ENCODE assay signal across 8 cellular contexts in the genomic region with DNA sequence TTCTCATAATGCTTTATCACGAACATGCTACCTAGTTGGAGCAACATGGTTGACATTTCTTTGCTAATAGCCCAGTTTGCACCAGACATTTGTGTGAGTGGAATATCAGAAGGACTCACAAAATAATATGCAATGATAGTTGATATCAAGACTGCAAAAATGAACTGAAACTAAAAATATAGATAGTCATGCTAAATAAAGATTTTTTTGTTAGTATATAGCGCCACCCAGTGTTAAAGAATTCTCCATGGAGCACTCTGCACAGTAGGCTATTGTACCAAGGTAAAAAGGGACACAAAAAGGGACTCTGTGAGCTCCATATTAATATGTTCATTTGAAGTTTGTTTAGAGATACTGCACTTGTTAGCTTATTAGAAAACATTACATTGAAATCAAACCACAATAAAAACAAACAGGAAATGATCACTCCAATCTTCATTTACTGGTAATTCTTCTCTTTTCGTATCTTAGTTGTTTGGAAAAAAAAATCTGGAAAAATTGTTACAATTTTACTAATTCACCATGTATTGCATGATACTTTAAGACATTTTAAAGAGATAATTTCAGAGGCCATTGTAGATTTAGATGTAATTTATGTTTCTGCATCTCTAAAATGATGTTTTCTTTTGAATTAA.
DNase-seq lines count a peak whose midpoint lies in the region; ATAC-seq and TF ChIP-seq lines count a peak whose summit lies in the region.

No MANE protein-coding gene starts in this region.

- H3K36me3 Mint-ChIP-seq in activated naive CD4-positive, alpha-beta T cell treated with anti-CD3 and anti-CD28 coated beads, Interleukin-2, amount 50 U/mL, for 72 hours, result no peaks in the 10 kb centered on the region
- H3K36me3 Mint-ChIP-seq in activated T-cell treated with anti-CD3 and anti-CD28 coated beads, Interleukin-2, amount 50 U/mL, for 4 hours (ENCODE audit: insufficient read depth), result no peaks in the 10 kb centered on the region

- no peak overlapping the region for H2AFZ ChIP-seq in Karpas-422 (ENCODE audit: low read length)

- no peaks in the 10 kb centered on the region for H3K4me1 Mint-ChIP-seq in activated T-cell treated with anti-CD3 and anti-CD28 coated beads, Interleukin-2, amount 50 U/mL, for 4 hours (ENCODE audit: low read depth)

- no peak overlapping the region for H3K27ac Mint-ChIP-seq in activated naive CD4-positive, alpha-beta T cell treated with anti-CD3 and anti-CD28 coated beads, Interleukin-2, amount 50 U/mL, for 72 hours

- TF ChIP-seq CTCF in GM06990 (IDR thresholded peaks at IDR 0.05; ENCODE audit: insufficient read depth, low read length, poor library complexity, severe bottlenecking) (peak; percentile 20), foreskin keratinocyte (conservative IDR thresholded peaks at IDR 0.05) (peak; percentile 77), gastrocnemius medialis (IDR thresholded peaks at IDR 0.05 in 4 of 5, conservative IDR thresholded peaks at IDR 0.05 in 1 of 5) (peak in 3 of 5 experiments; percentile 32 to 57 (median 45))

- intact Hi-C loops in gastrocnemius medialis (cut with DNase I; ENCODE audit: low total_unique reads), result loop anchor here (5.0 kb wide), 1 partner anchor 112 kb away; no protein-coding TSS in a partner anchor

- H4K20me1 ChIP-seq in Karpas-422 (ENCODE audit: insufficient read depth, low read depth, low read length), result no peaks in the 10 kb centered on the region

- H3K27me3 Mint-ChIP-seq in activated T-cell treated with anti-CD3 and anti-CD28 coated beads, Interleukin-2, amount 50 U/mL, for 4 hours (ENCODE audit: low read depth), result no peaks in the 10 kb centered on the region

- DNase-seq in GM06990 (ENCODE audit: extremely low read depth, insufficient read length) (no peak), Karpas-422 (peak; percentile 85), SIG-M5 treated with dmso at 0.1 percent for 504 hours (lab: John Stamatoyannopoulos, UW; ENCODE audit: unreplicated experiment) (peak; percentile 50), foreskin keratinocyte (peak in 1 of 2 donors; percentile 29), gastrocnemius medialis (no peak)
- no peak for DNase-seq in activated naive CD4-positive, alpha-beta T cell treated with anti-CD3 and anti-CD28 coated beads, Interleukin-2, amount 50 U/mL, for 72 hours (ENCODE audit: low spot score in 2 of 2)
- no peak for DNase-seq in activated effector memory CD4-positive, alpha-beta T cell treated with Interleukin-2 at 50 U/mL for 16 hours
- DNase-seq in activated T-cell treated with anti-CD3 and anti-CD28 coated beads, Interleukin-2, amount 50 U/mL, for 4 hours, result no peak

- no peaks in the 10 kb centered on the region for H3K36me3 ChIP-seq in GM06990 (ENCODE audit: control insufficient read depth, insufficient read depth, low read length)
- H3K36me3 ChIP-seq in Karpas-422 (ENCODE audit: insufficient read depth, low read length), result no peaks in the 10 kb centered on the region
- H3K36me3 ChIP-seq in gastrocnemius medialis, result no peaks in the 10 kb centered on the region

- H3K9me3 ChIP-seq in Karpas-422 (ENCODE audit: low read length) (peaks cover 15% of the 10 kb centered on the region), gastrocnemius medialis (no peaks in the 10 kb centered on the region)

- peak overlapping the region; percentile 41 for H3K4me2 ChIP-seq in Karpas-422 (ENCODE audit: low read depth, low read length, poor library complexity, severe bottlenecking)

- H3K27me3 ChIP-seq in GM06990 (replicated peaks; ENCODE audit: control insufficient read depth, insufficient read depth, low read length) (no peaks in the 10 kb centered on the region), Karpas-422 (ENCODE audit: low read length) (no peaks in the 10 kb centered on the region), foreskin keratinocyte (no peaks in the 10 kb centered on the region), gastrocnemius medialis (no peaks in the 10 kb centered on the region)

- TF ChIP-seq POLR2A in gastrocnemius medialis (IDR thresholded peaks at IDR 0.05), result no peak

- ATAC-seq in foreskin keratinocyte (peak; percentile 75), gastrocnemius medialis (no peak)
- ATAC-seq in activated naive CD4-positive, alpha-beta T cell treated with anti-CD3 and anti-CD28 coated beads, Interleukin-2, amount 50 U/mL, for 72 hours, result no peak
- ATAC-seq in activated T-cell treated with anti-CD3 and anti-CD28 coated beads, Interleukin-2, amount 50 U/mL, for 4 hours, result no peak

- no peak overlapping the region for H3K4me3 ChIP-seq in GM06990 (replicated peaks; ENCODE audit: low read depth, low read length)
- no peak overlapping the region for H3K4me3 ChIP-seq in Karpas-422 (ENCODE audit: low read length)
- H3K4me3 ChIP-seq in gastrocnemius medialis, result no peak overlapping the region

- no peaks in the 10 kb centered on the region for H3K9me2 ChIP-seq in Karpas-422 (replicated peaks; ENCODE audit: insufficient read depth, low read length)

- H3K9me3 Mint-ChIP-seq in activated naive CD4-positive, alpha-beta T cell treated with anti-CD3 and anti-CD28 coated beads, Interleukin-2, amount 50 U/mL, for 72 hours, result peaks cover 11 to 17% of the 10 kb centered on the region in 2 donors
- H3K9me3 Mint-ChIP-seq in activated T-cell treated with anti-CD3 and anti-CD28 coated beads, Interleukin-2, amount 50 U/mL, for 4 hours, result peaks cover 17% of the 10 kb centered on the region

- in situ Hi-C loops in gastrocnemius medialis (cut with MboI; ENCODE audit: low sequenced_read_pairs in 4 of 4), result no loop called here

- no peaks in the 10 kb centered on the region for H3K79me2 ChIP-seq in Karpas-422 (ENCODE audit: low read length)

- H3K4me1 ChIP-seq in Karpas-422 (ENCODE audit: low read length) (no peaks in the 10 kb centered on the region), foreskin keratinocyte (no peaks in the 10 kb centered on the region), gastrocnemius medialis (no peaks in the 10 kb centered on the region)

- H3K9ac ChIP-seq in Karpas-422 (ENCODE audit: low read length), result no peak overlapping the region

- no peak overlapping the region for H3K27ac ChIP-seq in Karpas-422 (ENCODE audit: low read length)
- H3K27ac ChIP-seq in foreskin keratinocyte, result no peak overlapping the region
- no peak overlapping the region for H3K27ac ChIP-seq in gastrocnemius medialis

- H3K4me3 Mint-ChIP-seq in activated T-cell treated with anti-CD3 and anti-CD28 coated beads, Interleukin-2, amount 50 U/mL, for 4 hours, result no peak overlapping the region

Comparison
In these comparisons a context has a peak if more than half of its experiments do, and no peak if none do; other contexts are left out.
1. DNase-seq: peak in Karpas-422 (single experiment) and SIG-M5 treated with dmso at 0.1 percent for 504 hours (single experiment); none in GM06990 (single experiment), gastrocnemius medialis (0 of 2), activated naive CD4-positive, alpha-beta T cell treated with anti-CD3 and anti-CD28 coated beads, Interleukin-2, amount 50 U/mL, for 72 hours (0 of 2), activated effector memory CD4-positive, alpha-beta T cell treated with Interleukin-2 at 50 U/mL for 16 hours (single experiment) and activated T-cell treated with anti-CD3 and anti-CD28 coated beads, Interleukin-2, amount 50 U/mL, for 4 hours (single experiment).
2. CTCF ChIP-seq: peak in every context shown above with its lines; median percentile 77 in foreskin keratinocyte; 45 in gastrocnemius medialis; 20 in GM06990.